8 cellular contexts compared by ENCODE assay signal in the genomic region with DNA sequence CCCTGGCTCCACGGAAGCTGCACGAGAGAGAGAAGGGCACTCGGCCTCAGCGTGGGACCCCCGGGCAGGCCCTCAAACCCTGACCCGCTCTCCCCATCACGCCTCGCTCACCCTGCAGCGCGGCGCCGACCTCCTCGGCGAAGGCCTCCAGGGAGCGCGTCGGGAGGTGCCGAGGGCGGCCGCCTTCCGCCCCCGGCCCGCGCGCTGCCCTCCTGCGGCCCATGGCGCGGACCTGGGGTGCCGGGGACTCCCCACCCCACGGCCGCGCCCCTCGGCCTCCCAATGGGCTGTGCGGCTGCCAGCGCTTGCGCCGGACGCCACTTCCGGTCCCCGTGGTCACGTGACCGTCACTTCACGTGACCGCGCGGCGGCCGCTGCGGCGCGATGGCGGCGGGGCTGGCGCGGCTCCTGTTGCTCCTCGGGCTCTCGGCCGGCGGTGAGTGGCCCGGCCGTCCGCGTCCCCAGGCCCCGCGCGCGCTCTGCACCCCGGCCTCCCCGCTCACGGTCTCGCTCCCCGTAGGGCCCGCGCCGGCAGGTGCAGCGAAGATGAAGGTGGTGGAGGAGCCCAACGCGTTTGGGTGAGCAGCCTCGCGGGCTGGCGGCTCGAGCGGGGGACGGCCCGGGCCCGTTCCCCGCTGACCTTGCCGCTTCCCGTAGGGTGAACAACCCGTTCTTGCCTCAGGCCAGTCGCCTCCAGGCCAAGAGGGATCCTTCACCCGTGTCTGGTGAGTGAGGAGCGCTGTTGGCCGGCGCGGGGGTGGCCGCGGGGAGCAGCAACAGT. TPM values are rescaled to one million over a fixed set of nuclear protein-coding genes. Genes with fewer than 3 reads are reported as not detected.
DNase-seq lines count a peak whose midpoint lies in the region; ATAC-seq, FAIRE-seq and TF ChIP-seq lines count a peak whose summit lies in the region.

A gene (plus strand): TSS at position 350 of the 781 bp plus-strand sequence. CDS start 35 bp downstream, at position 385.
A gene (minus strand): TSS at position 297 of the 781 bp plus-strand sequence. CDS start 74 bp downstream, at position 223.

- no peaks in the 10 kb centered on the region for H3K9me3 Mint-ChIP-seq in IgD-negative memory B cell

- no peak for FAIRE-seq in frontal cortex (lab: Jason Lieb, UNC)

- H3K4me3 Mint-ChIP-seq in IgD-negative memory B cell = peak within 1 kb of the TSS; percentile 84 to 95 (median 92)

- peak; percentile 20 for DNase-seq in DMS53 treated with DMSO at 0.1 percent for 48 hours (lab: John Stamatoyannopoulos, UW; ENCODE audit: unreplicated experiment)
- DNase-seq in SJSA1 (ENCODE audit: low read depth in 1 of 2, low spot score in 2 of 2) = peak; percentile 74 to 76
- peak; percentile 85 for DNase-seq in activated naive CD4-positive, alpha-beta T cell treated with Interleukin-2 at 50 U/mL for 16 hours
- peak; percentile 91 to 97 for DNase-seq in frontal cortex (ENCODE audit: low spot score in 2 of 2)

- H3K4me1 Mint-ChIP-seq in IgD-negative memory B cell = peaks cover 14 to 23% (median 19%) of the 10 kb centered on the region in 3 donors

- H3K27me3 ChIP-seq in SJSA1 (replicated peaks) (no peaks in the 10 kb centered on the region), neutrophil (no peaks in the 10 kb centered on the region), subcutaneous abdominal adipose tissue (ENCODE audit: control insufficient read depth in 5 of 5, insufficient read depth in 4 of 5, low read length in 5 of 5) (no peaks in the 10 kb centered on the region)

- H3K9ac ChIP-seq in subcutaneous abdominal adipose tissue (ENCODE audit: low read length in 5 of 5) = peak within 1 kb of the TSS; percentile 59 to 93 (median 83)

- peaks cover 9% of the 10 kb centered on the region; the same call in 1 of the 2 replicates for H3K9me3 ChIP-seq in SJSA1 (replicated peaks)
- H3K9me3 ChIP-seq in neutrophil = no peaks in the 10 kb centered on the region
- no peaks in the 10 kb centered on the region for H3K9me3 ChIP-seq in subcutaneous abdominal adipose tissue (ENCODE audit: control insufficient read depth in 5 of 5, low read length in 5 of 5)

- no peaks in the 10 kb centered on the region for H3K27me3 Mint-ChIP-seq in IgD-negative memory B cell

- H3K27ac ChIP-seq in SJSA1 (peak within 1 kb of the TSS; percentile 16; the same call in 1 of the 2 replicates), neutrophil (peak within 1 kb of the TSS; percentile 87), subcutaneous abdominal adipose tissue (ENCODE audit: low read depth, low read length) (peak within 1 kb of the TSS; percentile 67)

- ATAC-seq in GM21526 (IDR thresholded peaks at IDR 0.05; ENCODE audit: low FRiP score, unreplicated experiment) = peak; percentile 45

- H3K4me1 ChIP-seq in SJSA1 (replicated peaks) (peaks cover 26% of the 10 kb centered on the region), neutrophil (ENCODE audit: control insufficient read depth in 1 of 2, insufficient read depth in 1 of 2, low read depth in 1 of 2, low read length in 1 of 2) (peaks cover 24 to 26% of the 10 kb centered on the region in 2 experiments), subcutaneous abdominal adipose tissue (ENCODE audit: control insufficient read depth in 5 of 5, insufficient read depth in 5 of 5, low read length in 5 of 5) (peaks cover 10 to 46% (median 43%) of the 10 kb centered on the region in 5 donors)

- H3K36me3 ChIP-seq in SJSA1 (peaks cover 39% of the 10 kb centered on the region), neutrophil (peaks cover 34% of the 10 kb centered on the region), subcutaneous abdominal adipose tissue (ENCODE audit: control insufficient read depth in 5 of 5, insufficient read depth in 5 of 5, low read length in 5 of 5) (peaks cover 0 to 33% (median 29%) of the 10 kb centered on the region in 5 donors)

- no peaks in the 10 kb centered on the region for H3K36me3 Mint-ChIP-seq in IgD-negative memory B cell

- H3K27ac Mint-ChIP-seq in IgD-negative memory B cell = peak within 1 kb of the TSS; percentile 93 to 96 (median 93)

- peak; percentile 33 for TF ChIP-seq CTCF in neutrophil (IDR thresholded peaks at IDR 0.05)

- H3K4me3 ChIP-seq in SJSA1 = peak within 1 kb of the TSS; percentile 99
- H3K4me3 ChIP-seq in neutrophil (ENCODE audit: low read depth in 1 of 2, low read length in 1 of 2) = peak within 1 kb of the TSS; percentile 88 to 94
- peak within 1 kb of the TSS; percentile 79 to 94 (median 82) for H3K4me3 ChIP-seq in subcutaneous abdominal adipose tissue (ENCODE audit: low read depth in 1 of 5, low read length in 5 of 5)

RNA-seq across cellular contexts. Expression of the first gene that starts in this region (rescaled TPM):
- polyA plus RNA-seq in IgD-negative memory B cell = 55.9 TPM
- 45.9 and 60.7 TPM in 2 replicates for total RNA-seq in SJSA1 (2014; rRNA removed; shearing (Covaris generic))
- 17.9 TPM for total RNA-seq in frontal cortex

RNA-seq across cellular contexts. Expression of the second gene that starts in this region (rescaled TPM):
- polyA plus RNA-seq in IgD-negative memory B cell = 116 TPM
- 110 and 166 TPM in 2 replicates for total RNA-seq in SJSA1 (2014; rRNA removed; shearing (Covaris generic))
- total RNA-seq in frontal cortex = 39.5 TPM

Comparison
In these comparisons a context has a peak if more than half of its experiments do, and no peak if none do; other contexts are left out.
1. Peak in every context shown above with its lines: DNase-seq, ATAC-seq, H3K4me3 ChIP-seq and H3K27ac ChIP-seq.
2. DNase-seq: peak in every context shown above with its lines; median percentile 94 in frontal cortex; 85 in activated naive CD4-positive, alpha-beta T cell treated with Interleukin-2 at 50 U/mL for 16 hours; 75 in SJSA1; 20 in DMS53 treated with DMSO at 0.1 percent for 48 hours.
3. H3K27ac ChIP-seq: peak in every context shown above with its lines; median percentile 87 in neutrophil; 67 in subcutaneous abdominal adipose tissue; 16 in SJSA1.